Comparison of ENCODE assay signal across 1 cellular context in genomic region chr17:82636626-82637598, GRCh38.
TF ChIP-seq lines count a peak whose summit lies in the region.

No MANE protein-coding gene starts in this region.

TF ChIP-seq in HepG2, 621 proteins besides CTCF, POLR2A, EP300 and RAD21 (continued from another document and continues in another):
- no peak for TF ChIP-seq ZBTB40 (IDR thresholded peaks at IDR 0.05)
- TF ChIP-seq ZBTB40 (CRISPR knock-in tag; IDR thresholded peaks at IDR 0.05): no peak
- no peak for TF ChIP-seq KDM1A (CRISPR knock-in tag; IDR thresholded peaks at IDR 0.05)
- TF ChIP-seq TBX3 (IDR thresholded peaks at IDR 0.05; ENCODE audit: borderline replicate concordance): no peak
- TF ChIP-seq HNF4G (IDR thresholded peaks at IDR 0.05; ENCODE audit: borderline replicate concordance, low read depth, low read length): no peak
- no peak for TF ChIP-seq HNF4G (CRISPR knock-in tag; IDR thresholded peaks at IDR 0.05; ENCODE audit: borderline replicate concordance, low read depth)
- no peak for TF ChIP-seq RBFOX2 (IDR thresholded peaks at IDR 0.05; ENCODE audit: low read depth, low read length)
- no peak for TF ChIP-seq TOE1 (CRISPR knock-in tag; IDR thresholded peaks at IDR 0.05)
- no peak for TF ChIP-seq ZBTB2 (CRISPR knock-in tag; IDR thresholded peaks at IDR 0.05; ENCODE audit: low read depth)
- no peak for TF ChIP-seq FOXM1 (CRISPR knock-in tag; IDR thresholded peaks at IDR 0.05)
- no peak for TF ChIP-seq CSRNP2 (CRISPR knock-in tag; conservative IDR thresholded peaks at IDR 0.05; ENCODE audit: low read depth)
- TF ChIP-seq PATZ1 (CRISPR knock-in tag; IDR thresholded peaks at IDR 0.05): no peak
- TF ChIP-seq FUBP1 (CRISPR knock-in tag; IDR thresholded peaks at IDR 0.05; ENCODE audit: borderline replicate concordance): no peak
- TF ChIP-seq ZNF205 (CRISPR knock-in tag; IDR thresholded peaks at IDR 0.05): no peak
- 0 out of 2 replicates have a peak, but pooled peaks have one; percentile 68 for TF ChIP-seq ZFP82 (CRISPR knock-in tag; IDR thresholded peaks at IDR 0.05; ENCODE audit: borderline replicate concordance)
- TF ChIP-seq ELF3 (CRISPR knock-in tag; IDR thresholded peaks at IDR 0.05): peak; percentile 83
- TF ChIP-seq PCBP2 (optimal IDR thresholded peaks at IDR 0.05; ENCODE audit: low read depth, low read length, poor library complexity, severe bottlenecking): no peak
- no peak for TF ChIP-seq ZNF224 (CRISPR knock-in tag; IDR thresholded peaks at IDR 0.05)
- no peak for TF ChIP-seq RFXANK (CRISPR knock-in tag; IDR thresholded peaks at IDR 0.05)
- no peak for TF ChIP-seq ZBTB20 (CRISPR knock-in tag; IDR thresholded peaks at IDR 0.05; ENCODE audit: borderline replicate concordance, low read depth)
- no peak for TF ChIP-seq KAT8 (CRISPR knock-in tag; IDR thresholded peaks at IDR 0.05)
- TF ChIP-seq RXRA (CRISPR knock-in tag; IDR thresholded peaks at IDR 0.05): no peak
- no peak for TF ChIP-seq TBX2 (CRISPR knock-in tag; IDR thresholded peaks at IDR 0.05; ENCODE audit: borderline replicate concordance)
- TF ChIP-seq AHR (CRISPR knock-in tag; IDR thresholded peaks at IDR 0.05): no peak
- TF ChIP-seq HNRNPL (IDR thresholded peaks at IDR 0.05; ENCODE audit: low read depth, low read length): no peak
- TF ChIP-seq DPF2 (CRISPR knock-in tag; IDR thresholded peaks at IDR 0.05; ENCODE audit: borderline replicate concordance, low read depth): no peak
- no peak for TF ChIP-seq SIN3B (IDR thresholded peaks at IDR 0.05; ENCODE audit: low read length)
- no peak for TF ChIP-seq EEA1 (CRISPR knock-in tag; IDR thresholded peaks at IDR 0.05; ENCODE audit: borderline replicate concordance)
- no peak for TF ChIP-seq MEIS2 (CRISPR knock-in tag; IDR thresholded peaks at IDR 0.05)
- no peak for TF ChIP-seq ZNF280D (CRISPR knock-in tag; IDR thresholded peaks at IDR 0.05)
- TF ChIP-seq ZSCAN31 (CRISPR knock-in tag; IDR thresholded peaks at IDR 0.05; ENCODE audit: low read depth): no peak
- TF ChIP-seq HOXD1 (CRISPR knock-in tag; IDR thresholded peaks at IDR 0.05): no peak
- TF ChIP-seq RNF219 (CRISPR knock-in tag; IDR thresholded peaks at IDR 0.05): no peak
- TF ChIP-seq ZSCAN29 (CRISPR knock-in tag; conservative IDR thresholded peaks at IDR 0.05): no peak
- no peak for TF ChIP-seq ZNF260 (CRISPR knock-in tag; IDR thresholded peaks at IDR 0.05; ENCODE audit: borderline replicate concordance, low read depth)
- TF ChIP-seq ZBTB42 (CRISPR knock-in tag; IDR thresholded peaks at IDR 0.05): no peak
- TF ChIP-seq CHCHD3 (CRISPR knock-in tag; IDR thresholded peaks at IDR 0.05): no peak
- TF ChIP-seq NCOR1 (IDR thresholded peaks at IDR 0.05; ENCODE audit: borderline replicate concordance, low read length): no peak
- no peak for TF ChIP-seq FOXJ3 (CRISPR knock-in tag; IDR thresholded peaks at IDR 0.05; ENCODE audit: borderline replicate concordance)
- no peak for TF ChIP-seq ZNF737 (CRISPR knock-in tag; IDR thresholded peaks at IDR 0.05; ENCODE audit: borderline replicate concordance)
- no peak for TF ChIP-seq HHEX (CRISPR knock-in tag; IDR thresholded peaks at IDR 0.05)
- TF ChIP-seq FLYWCH1 (CRISPR knock-in tag; IDR thresholded peaks at IDR 0.05): no peak
- TF ChIP-seq ZFAT (CRISPR knock-in tag; conservative IDR thresholded peaks at IDR 0.05): no peak
- no peak for TF ChIP-seq BATF2 (CRISPR knock-in tag; IDR thresholded peaks at IDR 0.05)
